ENCODE assay signal across 8 cellular contexts in genomic region chr4:150010525-150011126, GRCh38.
DNase-seq lines count a peak whose midpoint lies in the region; ATAC-seq and TF ChIP-seq lines count a peak whose summit lies in the region.

No MANE protein-coding gene starts in this region.

- peak; percentile 66 for DNase-seq in ACHN
- peak; percentile 27 for DNase-seq in HPDE6-E6E7 (ENCODE audit: extremely low spot score)
- peak; percentile 78 for DNase-seq in NCI-H82 (lab: John Stamatoyannopoulos, UW)
- DNase-seq in dorsolateral prefrontal cortex = peak in 4 of 10 donors; percentile 5 to 60 (median 21)
- DNase-seq in mesendoderm = peak; percentile 82
- no peak for DNase-seq in activated CD4-positive, alpha-beta T cell treated with anti-CD3 and anti-CD28 coated beads, Interleukin-2, amount 50 U/mL, for 4 hours

- H3K36me3 ChIP-seq in mesendoderm (ENCODE audit: control insufficient read depth, insufficient read depth, low read length) = no peaks in the 10 kb centered on the region

- no peak overlapping the region for H2AK5ac ChIP-seq in mesendoderm (ENCODE audit: low read length)

- no peak overlapping the region for H3K56ac ChIP-seq in mesendoderm (ENCODE audit: low read length)

- no peak overlapping the region for H3K23ac ChIP-seq in mesendoderm (ENCODE audit: low read length)

- H2BK120ac ChIP-seq in mesendoderm (ENCODE audit: low read depth, low read length) = no peak overlapping the region

- H3K4ac ChIP-seq in mesendoderm (ENCODE audit: low read depth, low read length) = no peak overlapping the region

- TF ChIP-seq CTCF in dorsolateral prefrontal cortex (IDR thresholded peaks at IDR 0.05 in 54 of 56, conservative IDR thresholded peaks at IDR 0.05 in 2 of 56; ENCODE audit: low read depth in 1 of 56, partially characterized antibody in 56 of 56) = peak; percentile 41 to 78 (median 60)

- no peak overlapping the region for H3K9ac ChIP-seq in mesendoderm (ENCODE audit: low read length)

- H3K4me2 ChIP-seq in mesendoderm (ENCODE audit: low read length) = no peak overlapping the region

- peak; percentile 69 for ATAC-seq in GM18498 (IDR thresholded peaks at IDR 0.05; ENCODE audit: unreplicated experiment)
- ATAC-seq in HG02981 (IDR thresholded peaks at IDR 0.05; ENCODE audit: unreplicated experiment) = no peak

- H3K18ac ChIP-seq in mesendoderm (ENCODE audit: low read length) = no peak overlapping the region

- intact Hi-C loops in dorsolateral prefrontal cortex (cut with DNase I) = loop anchor here in 1 of 2 donors (2.0 to 5.0 kb wide), 2 partner anchors 206 to 232 kb away; no protein-coding TSS in a partner anchor

- no peak overlapping the region for H4K8ac ChIP-seq in mesendoderm (ENCODE audit: low read depth, low read length)

- H3K27ac ChIP-seq in dorsolateral prefrontal cortex (no peak overlapping the region), mesendoderm (ENCODE audit: low read depth, low read length) (no peak overlapping the region)

- H2BK5ac ChIP-seq in mesendoderm (ENCODE audit: low read length) = no peak overlapping the region

- in situ Hi-C loops in ACHN (cut with HindIII; ENCODE audit: low pct_ligation_motif_present, low pct_unique_long_range_greater_than_20kb, low sequenced_read_pairs) = no loop called here

- H3K79me1 ChIP-seq in mesendoderm (ENCODE audit: low read length) = no peaks in the 10 kb centered on the region

- H4K5ac ChIP-seq in mesendoderm (ENCODE audit: low read length) = no peak overlapping the region

- H3K79me2 ChIP-seq in mesendoderm (ENCODE audit: control insufficient read depth, insufficient read depth, low read length) = no peaks in the 10 kb centered on the region

- H3K27me3 ChIP-seq in dorsolateral prefrontal cortex = peaks cover 0 to 3% (median 0%) of the 10 kb centered on the region in 45 donors
- H3K27me3 ChIP-seq in mesendoderm (ENCODE audit: insufficient read depth, low read length, poor library complexity) = no peaks in the 10 kb centered on the region

- H3K4me1 ChIP-seq in mesendoderm (ENCODE audit: control insufficient read depth, low read depth, low read length) = peaks cover 2% of the 10 kb centered on the region

- no peak overlapping the region for H2BK15ac ChIP-seq in mesendoderm (replicated peaks; ENCODE audit: low read depth)

- H3K4me3 ChIP-seq in dorsolateral prefrontal cortex (no peak overlapping the region), mesendoderm (ENCODE audit: low read length) (no peak overlapping the region)

- no CpG with 5 or more reads among the region's 6 CpGs for WGBS in mesendoderm (ENCODE audit: extremely low coverage, insufficient coverage, low lambda C conversion rate)

Comparison
In these comparisons a context has a peak if more than half of its experiments do, and no peak if none do; other contexts are left out.
1. DNase-seq: peak in ACHN (single experiment), HPDE6-E6E7 (single experiment), NCI-H82 (single experiment) and mesendoderm (single experiment); none in activated CD4-positive, alpha-beta T cell treated with anti-CD3 and anti-CD28 coated beads, Interleukin-2, amount 50 U/mL, for 4 hours (0 of 2).